In genomic region chr1:244652699-244653438, GRCh38 we compare ENCODE assay signal across 1 cellular context.
TF ChIP-seq lines count a peak whose summit lies in the region.

Gene DESI2, plus strand, starts transcription at chr1:244653126. Its CDS starts 188 bp downstream, at chr1:244653314.

TF ChIP-seq in HEK293, 187 proteins besides CTCF, POLR2A, EP300 and RAD21 (continued from another document):
- TF ChIP-seq ZNF169 (tag by site-specific recombination; IDR thresholded peaks at IDR 0.05) (no peak), ZNF280C (tag by site-specific recombination; IDR thresholded peaks at IDR 0.05) (no peak), ZSCAN18 (tag by site-specific recombination; IDR thresholded peaks at IDR 0.05) (no peak), ZBTB26 (tag by site-specific recombination; optimal IDR thresholded peaks at IDR 0.05) (peak; percentile 85), ZNF19 (tag by site-specific recombination; IDR thresholded peaks at IDR 0.05; ENCODE audit: low read depth) (no peak), ZNF146 (tag by site-specific recombination; IDR thresholded peaks at IDR 0.05) (0 out of 2 replicates have a peak, but pooled peaks have one; percentile 3), ZNF621 (tag by site-specific recombination; IDR thresholded peaks at IDR 0.05) (no peak), ZNF416 (tag by site-specific recombination; IDR thresholded peaks at IDR 0.05) (no peak), GLI4 (tag by site-specific recombination; IDR thresholded peaks at IDR 0.05) (0 out of 2 replicates have a peak, but pooled peaks have one; percentile 17), TRIM28 (IDR thresholded peaks at IDR 0.05; ENCODE audit: borderline replicate concordance, low read length) (no peak), ZXDB (tag by site-specific recombination; IDR thresholded peaks at IDR 0.05) (peak; percentile 79)
TF ChIP-seq in HEK293: peak in this region for 71.
